In genomic region chr6:74731921-74732320, GRCh38 we compare ENCODE assay signal across 13 cellular contexts.
DNase-seq lines count a peak whose midpoint lies in the region; ATAC-seq and TF ChIP-seq lines count a peak whose summit lies in the region.
"Had no signal": no experiment of that assay in that cellular context is flagged by ENCODE, and none has a peak within 500 bp of the region (broad histone marks: within the 10 kb centered on the region; RNA-seq: fewer than 3 reads in every experiment).

No MANE protein-coding gene starts in this region.

- H3K9me2 ChIP-seq in GM23248 (ENCODE audit: insufficient read depth): no peaks in the 10 kb centered on the region
- H3K9me2 ChIP-seq: SK-N-SH had no signal

- H3K36me3 ChIP-seq in GM23248 (ENCODE audit: low read depth): no peaks in the 10 kb centered on the region
- H3K36me3 ChIP-seq in suprapubic skin: no peaks in the 10 kb centered on the region
- H3K36me3 ChIP-seq: pancreas had no signal

- DNase-seq in GM23248 (peak; percentile 63), astrocyte of the hippocampus (ENCODE audit: low read depth, low spot score) (peak; percentile 55), foreskin fibroblast (peak; percentile 35 to 55), retinal pigment epithelial cell (ENCODE audit: low read depth) (peak; percentile 88), suprapubic skin (ENCODE audit: low spot score in 2 of 2) (no peak), head of caudate nucleus (no peak), NOMO-1 (lab: John Stamatoyannopoulos, UW; ENCODE audit: unreplicated experiment in 2 of 2) (no peak)
- DNase-seq: aorta; effector CD4-positive, alpha-beta T cell; pancreas; SK-N-SH had no signal

- no peaks in the 10 kb centered on the region for H3K27me3 ChIP-seq in GM23248 (replicated peaks; ENCODE audit: insufficient read depth)
- no peaks in the 10 kb centered on the region for H3K27me3 ChIP-seq in suprapubic skin
- H3K27me3 ChIP-seq: pancreas had no signal

- no peak overlapping the region for H3K9ac ChIP-seq in GM23248
- H3K9ac ChIP-seq: SK-N-SH had no signal

- no peaks in the 10 kb centered on the region for H3K79me2 ChIP-seq in GM23248 (ENCODE audit: insufficient read depth)

- H3K9me3 ChIP-seq in GM23248 (ENCODE audit: low read depth): no peaks in the 10 kb centered on the region
- no peaks in the 10 kb centered on the region for H3K9me3 ChIP-seq in suprapubic skin
- H3K9me3 ChIP-seq: pancreas, SK-N-SH had no signal

- peak overlapping the region; percentile 13 for H3K27ac ChIP-seq in GM23248
- no peak overlapping the region for H3K27ac ChIP-seq in suprapubic skin
- H3K27ac ChIP-seq: pancreas had no signal

- H3K4me1 ChIP-seq in GM23248 (ENCODE audit: insufficient read depth): peaks cover 54% of the 10 kb centered on the region
- H3K4me1 ChIP-seq in suprapubic skin: no peaks in the 10 kb centered on the region
- H3K4me1 ChIP-seq: pancreas had no signal

- no peaks in the 10 kb centered on the region for H4K20me1 ChIP-seq in GM23248 (ENCODE audit: insufficient read depth)

- TF ChIP-seq EP300 in suprapubic skin (IDR thresholded peaks at IDR 0.05): no peak

- H3F3A ChIP-seq in GM23248 (ENCODE audit: insufficient read depth): peaks cover 31% of the 10 kb centered on the region

- no peak overlapping the region for H3K4me2 ChIP-seq in GM23248 (ENCODE audit: unreplicated experiment)
- H3K4me2 ChIP-seq: SK-N-SH had no signal

- no peak for ATAC-seq in GM18858 (IDR thresholded peaks at IDR 0.05; ENCODE audit: unreplicated experiment)
- ATAC-seq: K562 had no signal

- TF ChIP-seq POLR2A in suprapubic skin (IDR thresholded peaks at IDR 0.05): no peak

- in situ Hi-C loops in GM23248 (cut with MboI): no loop called here

- 61 to 62% methylated on average over 4 of the region's 4 CpGs for WGBS in GM23248 (ENCODE audit: low coverage in 1 of 2, low lambda C conversion rate in 2 of 2, missing lambda C conversion rate in 2 of 2), 2 experiments
- WGBS in suprapubic skin: 58% methylated on average over 4 of the region's 4 CpGs

- TF ChIP-seq CTCF in foreskin fibroblast (IDR thresholded peaks at IDR 0.05; ENCODE audit: low read depth, low read length) (no peak), retinal pigment epithelial cell (conservative IDR thresholded peaks at IDR 0.05; ENCODE audit: low read depth, low read length) (no peak), suprapubic skin (IDR thresholded peaks at IDR 0.05) (no peak)

- H2AFZ ChIP-seq in GM23248: 0 out of 2 replicates have a peak overlapping the region, but pooled peaks have one; percentile 8

- intact Hi-C loops in head of caudate nucleus (cut with DNase I): no loop called here

- H3K4me3 ChIP-seq in GM23248: no peak overlapping the region
- H3K4me3 ChIP-seq in foreskin fibroblast (ENCODE audit: low read depth in 1 of 2, low read length in 2 of 2): no peak overlapping the region
- H3K4me3 ChIP-seq in retinal pigment epithelial cell (ENCODE audit: low read length): no peak overlapping the region
- no peak overlapping the region for H3K4me3 ChIP-seq in suprapubic skin
- H3K4me3 ChIP-seq: K562, pancreas had no signal

Comparison
In these comparisons a context has a peak if more than half of its experiments do, and no peak if none do; other contexts are left out.
1. DNase-seq: peak in GM23248 (single experiment), astrocyte of the hippocampus (single experiment), foreskin fibroblast (2 of 2) and retinal pigment epithelial cell (single experiment); none in suprapubic skin (0 of 2), head of caudate nucleus (0 of 42) and NOMO-1 (0 of 2).